In genomic region chr7:1036164-1036928, GRCh38 we compare ENCODE assay signal across 16 cellular contexts. TPM values are rescaled to one million over a fixed set of nuclear protein-coding genes. Genes with fewer than 3 reads are reported as not detected.
DNase-seq lines count a peak whose midpoint lies in the region; ATAC-seq, FAIRE-seq and TF ChIP-seq lines count a peak whose summit lies in the region.
"Not testable (repeated sequence)": the region's sequence is repeated elsewhere in the genome, so short reads cannot be mapped to it uniquely, and the experiment has no call there.
"Had no signal": no experiment of that assay in that cellular context is flagged by ENCODE, and none has a peak within 500 bp of the region (broad histone marks: within the 10 kb centered on the region; RNA-seq: fewer than 3 reads in every experiment).

No MANE protein-coding gene starts in this region.

- H3K9ac ChIP-seq in astrocyte (ENCODE audit: low read length); K562 (ENCODE audit: insufficient read depth in 1 of 2, low read depth in 2 of 2, low read length in 2 of 2); endothelial cell of umbilical vein (replicated peaks; ENCODE audit: extremely low read depth, insufficient read depth, low read length); HepG2 (ENCODE audit: insufficient read depth, low read depth, low read length): not testable (repeated sequence)

- POLR2A ChIA-PET in A549 (lab: Yijun Ruan, JAX); K562 (lab: Yijun Ruan, JAX); endothelial cell of umbilical vein (lab: Charles Lee); HepG2 (lab: Yijun Ruan, JAX): not testable (repeated sequence)

- not testable (repeated sequence) for H3K4me3 ChIP-seq in A549; astrocyte (ENCODE audit: insufficient read depth, low read depth, low read length); K562; endothelial cell of umbilical vein (replicated peaks in 1 of 3; ENCODE audit: insufficient read depth in 1 of 3, low read depth in 1 of 3, low read length in 3 of 3); HepG2 (replicated peaks in 1 of 3; ENCODE audit: insufficient read depth in 1 of 3, low read depth in 2 of 3, low read length in 3 of 3)

- H3K9me3 Mint-ChIP-seq in astrocyte (ENCODE audit: unreplicated experiment), result peaks cover 12% of the 10 kb centered on the region

- H3K9me3 ChIP-seq in A549; astrocyte (ENCODE audit: insufficient read depth, low read depth, low read length); K562 (replicated peaks; ENCODE audit: control insufficient read depth, insufficient read depth, low read depth, low read length); endothelial cell of umbilical vein (replicated peaks; ENCODE audit: control insufficient read depth, insufficient read depth, low read length); HepG2 (ENCODE audit: low read length): not testable (repeated sequence)

- not testable (repeated sequence) for H3K4me1 ChIP-seq in A549; astrocyte (ENCODE audit: insufficient read depth, low read length); endothelial cell of umbilical vein (ENCODE audit: control insufficient read depth, extremely low read depth, insufficient read depth, low read length)
- peaks cover 12 to 25% of the 10 kb centered on the region in 2 experiments; a peak in 4 of 5 replicates for H3K4me1 ChIP-seq in K562 (replicated peaks in 1 of 2; ENCODE audit: control insufficient read depth in 2 of 2, insufficient read depth in 2 of 2, low read length in 2 of 2)
- H3K4me1 ChIP-seq in HepG2 (ENCODE audit: insufficient read depth, low read length), result peaks cover 14% of the 10 kb centered on the region

- peak; percentile 49 for FAIRE-seq in A549 (lab: Jason Lieb, UNC)
- FAIRE-seq in GM12891 (lab: Jason Lieb, UNC), result peak; percentile 70
- FAIRE-seq in GM18507 (lab: Jason Lieb, UNC), result peak; percentile 91
- FAIRE-seq in HTR-8/SVneo (lab: Jason Lieb, UNC), result peak; percentile 64
- FAIRE-seq in astrocyte (lab: Jason Lieb, UNC), result peak; percentile 39
- peak; percentile 87 for FAIRE-seq in K562 (lab: Jason Lieb, UNC)
- peak; percentile 76 for FAIRE-seq in endothelial cell of umbilical vein (lab: Jason Lieb, UNC)
- peak; percentile 84 for FAIRE-seq in HepG2 (lab: Jason Lieb, UNC)

- peak in 1 of 2 experiments; percentile 62; a peak in 1 of 6 replicates for ATAC-seq in A549
- ATAC-seq in K562, HepG2: not testable (repeated sequence)

- H2AFZ ChIP-seq in astrocyte (ENCODE audit: low read depth, low read length); K562 (ENCODE audit: low read depth, low read length); endothelial cell of umbilical vein (ENCODE audit: low read depth, low read length); HepG2 (ENCODE audit: low read length): not testable (repeated sequence)

- H3K36me3 Mint-ChIP-seq in astrocyte (ENCODE audit: low read depth, unreplicated experiment), result peaks cover 15% of the 10 kb centered on the region

- intact Hi-C loops in K562 (cut with micrococcal nuclease); endothelial cell of umbilical vein (cut with micrococcal nuclease); HepG2 (cut with micrococcal nuclease; ENCODE audit: unreplicated experiment): not testable (repeated sequence)

- not testable (repeated sequence) for BruUV-seq in K562 (replicated peaks; lab: Mats Ljungman, UMichigan); endothelial cell of umbilical vein (replicated peaks; lab: Mats Ljungman, UMichigan); HepG2 (replicated peaks; lab: Mats Ljungman, UMichigan)

- not testable (repeated sequence) for H3K4me2 ChIP-seq in A549; astrocyte (ENCODE audit: low read length); K562 (ENCODE audit: insufficient read depth, low read length); endothelial cell of umbilical vein (ENCODE audit: insufficient read depth, low read length); HepG2 (ENCODE audit: low read depth, low read length)

- WGBS in A549 (ENCODE audit: missing lambda C conversion rate), result 90% methylated on average over 31 of the region's 40 CpGs
- WGBS in K562 (ENCODE audit: insufficient coverage, low coverage, missing lambda C conversion rate), result 94% methylated on average over 25 of the region's 40 CpGs
- 99% methylated on average over 40 of the region's 40 CpGs for WGBS in HepG2 (ENCODE audit: low lambda C conversion rate)

- not testable (repeated sequence) for H3K27me3 Mint-ChIP-seq in astrocyte (ENCODE audit: low read depth, unreplicated experiment)

- H3K27ac ChIP-seq in A549; astrocyte (ENCODE audit: low read depth, low read length); K562 (ENCODE audit: extremely low read depth, low read depth, low read length); endothelial cell of umbilical vein (ENCODE audit: insufficient read depth, low read depth, low read length); HepG2 (ENCODE audit: extremely low read length, insufficient read depth, low read length): not testable (repeated sequence)

- not testable (repeated sequence) for H3K27me3 ChIP-seq in astrocyte (ENCODE audit: insufficient read depth, low read length); K562 (ENCODE audit: control insufficient read depth in 2 of 2, insufficient read depth in 2 of 2, low read length in 2 of 2); endothelial cell of umbilical vein (ENCODE audit: control insufficient read depth in 2 of 2, insufficient read depth in 2 of 2, low read length in 2 of 2); HepG2 (ENCODE audit: control insufficient read depth in 1 of 2, insufficient read depth in 2 of 2, low read length in 2 of 2)

- dilution Hi-C loops in endothelial cell of umbilical vein (cut with MboI; ENCODE audit: extremely low pct_ligation_motif_present, low sequenced_read_pairs), result not testable (repeated sequence)

- not testable (repeated sequence) for H3K36me3 ChIP-seq in astrocyte (ENCODE audit: insufficient read depth, low read length); K562 (ENCODE audit: control insufficient read depth, insufficient read depth, low read length); endothelial cell of umbilical vein (ENCODE audit: control insufficient read depth in 2 of 2, extremely low read depth in 1 of 2, insufficient read depth in 2 of 2, low read length in 2 of 2); HepG2 (replicated peaks in 1 of 2; ENCODE audit: control insufficient read depth in 1 of 2, insufficient read depth in 2 of 2, low read length in 2 of 2)

- not testable (repeated sequence) for H3K27ac Mint-ChIP-seq in astrocyte (ENCODE audit: unreplicated experiment)

- not testable (repeated sequence) for H3K4me1 Mint-ChIP-seq in astrocyte (ENCODE audit: low read depth, unreplicated experiment)

- H3K79me2 ChIP-seq in astrocyte (ENCODE audit: insufficient read depth, low read length); K562 (ENCODE audit: control insufficient read depth, insufficient read depth, low read length); endothelial cell of umbilical vein (ENCODE audit: control insufficient read depth, insufficient read depth, low read length); HepG2 (ENCODE audit: insufficient read depth, low read length): not testable (repeated sequence)

- TF ChIP-seq EP300 in A549 (IDR thresholded peaks at IDR 0.05); K562 (IDR thresholded peaks at IDR 0.05; ENCODE audit: low read length); HepG2 (IDR thresholded peaks at IDR 0.05; ENCODE audit: low read depth in 2 of 2, low read length in 2 of 2); HepG2 (CRISPR knock-in tag; IDR thresholded peaks at IDR 0.05; ENCODE audit: borderline replicate concordance): not testable (repeated sequence)

- in situ Hi-C loops in K562 (cut with MboI); HepG2 (cut with HindIII; ENCODE audit: extremely low pct_ligation_motif_present, low pct_unique_long_range_greater_than_20kb): not testable (repeated sequence)

- TF ChIP-seq RAD21 in A549 (conservative IDR thresholded peaks at IDR 0.05 in 1 of 2, IDR thresholded peaks at IDR 0.05 in 1 of 2); K562 (CRISPR knock-in tag; conservative IDR thresholded peaks at IDR 0.05 in 1 of 2, IDR thresholded peaks at IDR 0.05 in 1 of 2); HepG2 (CRISPR knock-in tag; IDR thresholded peaks at IDR 0.05): not testable (repeated sequence)

- not testable (repeated sequence) for H3K9me1 ChIP-seq in K562 (ENCODE audit: control insufficient read depth, insufficient read depth, low read length); endothelial cell of umbilical vein (replicated peaks; ENCODE audit: control insufficient read depth, extremely low read depth, insufficient read depth, low read length)

- TF ChIP-seq POLR2A in A549 (IDR thresholded peaks at IDR 0.05; ENCODE audit: low read length); GM12891 (IDR thresholded peaks at IDR 0.05; ENCODE audit: low read depth, low read length); K562 (conservative IDR thresholded peaks at IDR 0.05); endothelial cell of umbilical vein (IDR thresholded peaks at IDR 0.05; ENCODE audit: low read depth, low read length); HepG2 (IDR thresholded peaks at IDR 0.05; ENCODE audit: insufficient read depth in 1 of 2, low read depth in 2 of 2, low read length in 2 of 2): not testable (repeated sequence)

- H4K20me1 ChIP-seq in astrocyte (ENCODE audit: insufficient read depth, low read length), result peaks cover 29% of the 10 kb centered on the region
- H4K20me1 ChIP-seq in K562 (replicated peaks; ENCODE audit: control insufficient read depth, insufficient read depth, low read length); endothelial cell of umbilical vein (replicated peaks; ENCODE audit: control insufficient read depth, extremely low read depth, insufficient read depth, low read length); HepG2 (ENCODE audit: insufficient read depth, low read length): not testable (repeated sequence)

- not testable (repeated sequence) for H3K4me3 Mint-ChIP-seq in astrocyte (ENCODE audit: unreplicated experiment)

- DNase-seq in A549 (ENCODE audit: low read depth in 1 of 2, low spot score in 1 of 2); GM12891 (ENCODE audit: insufficient read length, low spot score); GM18507 (ENCODE audit: extremely low spot score, insufficient read length, low read depth); HTR-8/SVneo (ENCODE audit: insufficient read length, low spot score); astrocyte (ENCODE audit: low read depth); K562 (ENCODE audit: extremely low read depth in 1 of 4, low spot score in 3 of 4); endothelial cell of umbilical vein (ENCODE audit: low read depth, low spot score); HepG2 (ENCODE audit: low spot score): not testable (repeated sequence)

- not testable (repeated sequence) for TF ChIP-seq CTCF in A549 (IDR thresholded peaks at IDR 0.05); astrocyte (IDR thresholded peaks at IDR 0.05; ENCODE audit: insufficient read depth, low read depth, low read length); K562 (IDR thresholded peaks at IDR 0.05 in 2 of 3, conservative IDR thresholded peaks at IDR 0.05 in 1 of 3; ENCODE audit: insufficient read depth in 2 of 3, low read depth in 1 of 3, low read length in 3 of 3); endothelial cell of umbilical vein (IDR thresholded peaks at IDR 0.05; ENCODE audit: extremely low read depth in 1 of 2, insufficient read depth in 1 of 2, low read depth in 1 of 2, low read length in 2 of 2); HepG2 (CRISPR knock-in tag; IDR thresholded peaks at IDR 0.05)

- CTCF ChIA-PET in A549 (lab: Yijun Ruan, JAX), result interaction anchor here (1.0 to 3.2 kb wide), 3 partner anchors 8 to 43 kb away, joined by 4 to 24 read pairs (median 4); partner anchors contain the start of gene GPR146
- CTCF ChIA-PET in K562 (lab: Yijun Ruan, JAX; ENCODE audit: low intra/inter-chr PET ratio); endothelial cell of umbilical vein (lab: Charles Lee); HepG2 (lab: Yijun Ruan, JAX; ENCODE audit: low intra/inter-chr PET ratio, low total read pairs): not testable (repeated sequence)

RNA-seq across cellular contexts. Expression of gene GPR146, which starts 8.0 kb away (rescaled TPM):
- polyA plus RNA-seq in A549 (2011; rRNA removed) (0.50 and 0.87 TPM in 2 replicates), A549 (2017; fragmentation: RNase III; extraction: RNeasy Plus Mini Kit Qiagen cat#74134 plus additional on column Dnase treatment) (0.70 to 0.75 TPM (median 0.74 TPM) in 3 replicates), K562 (2011; rRNA removed) (2.5 and 3.6 TPM in 2 replicates), K562 (2014; fragmentation: Illumina TruSeq; extraction: Trizol) (0.46 and 0.64 TPM in 2 replicates), K562 (2014; fragmentation: Nextera tagmentation; extraction: Ambion mirVana) (not detected), K562 (2014; rRNA removed) (0.67 and 1.8 TPM in 2 replicates), endothelial cell of umbilical vein (44.8 and 76.6 TPM in 2 replicates), HepG2 (2011; rRNA removed) (15.9 and 17.2 TPM in 2 replicates)
- 1.3 and 2.3 TPM in 2 replicates for polyA plus RNA-seq in A549 (2012; cell fraction: cytosol; rRNA removed)
- 1.7 and 2.9 TPM in 2 replicates for polyA plus RNA-seq in A549 (2012; cell fraction: nucleus; rRNA removed)
- polyA minus RNA-seq in A549 (2011; rRNA and poly(A)+ RNA removed), result 0.68 and 1.7 TPM in 2 replicates
- 3.0 TPM for polyA plus RNA-seq in GM12891 (2012; ENCODE audit: low read depth, missing spikeins)
- total RNA-seq in astrocyte (1.7 and 3.4 TPM in 2 replicates), K562 (2014; rRNA removed) (0.41 and 1.3 TPM in 2 replicates), K562 (2014; rRNA removed; fragmentation: Illumina TruSeq; extraction: Trizol) (0.22 and 0.45 TPM in 2 replicates), K562 (2015; rRNA removed; fragmentation: Illumina TruSeq; extraction: Trizol) (0.40 and 0.68 TPM in 2 replicates), K562 (2021) (1.9 and 2.6 TPM in 2 replicates), endothelial cell of umbilical vein (11.7 and 18.5 TPM in 2 replicates), HepG2 (2016; rRNA removed; fragmentation: Illumina TruSeq; extraction: Trizol) (0.84 and 2.0 TPM in 2 replicates)
- total RNA-seq in K562 (2011; cell fraction: chromatin; rRNA removed; ENCODE audit: low replicate concordance), result 8.9 and 13.9 TPM in 2 replicates
- total RNA-seq in K562 (2011; cell fraction: nucleolus; rRNA removed), result 11.3 and 14.1 TPM in 2 replicates
- total RNA-seq in K562 (2011; cell fraction: nucleoplasm; rRNA removed), result 6.3 and 7.0 TPM in 2 replicates
- polyA plus RNA-seq in K562 (2011; cell fraction: cytosol; rRNA removed), result 2.5 and 8.6 TPM in 2 replicates
- polyA plus RNA-seq in K562 (2011; cell fraction: nucleus; rRNA removed), result 2.9 TPM in 2 replicates
- polyA plus RNA-seq in K562 (2012), result 1.8 and 2.2 TPM in 2 replicates
- polyA minus RNA-seq in K562 (2011; rRNA and poly(A)+ RNA removed), result 1.3 and 4.1 TPM in 2 replicates
- polyA minus RNA-seq in K562 (2011; cell fraction: cytosol; rRNA and poly(A)+ RNA removed), result 1.9 and 2.6 TPM in 2 replicates
- 5.8 and 6.2 TPM in 2 replicates for polyA minus RNA-seq in K562 (2011; cell fraction: nucleus; rRNA and poly(A)+ RNA removed)
- 22.7 and 26.9 TPM in 2 replicates for polyA plus RNA-seq in endothelial cell of umbilical vein (2011; cell fraction: cytosol; rRNA removed)
- polyA plus RNA-seq in endothelial cell of umbilical vein (2011; cell fraction: nucleus; rRNA removed), result 11.8 and 16.1 TPM in 2 replicates
- 1.8 and 2.0 TPM in 2 replicates for polyA plus RNA-seq in endothelial cell of umbilical vein (2012)
- polyA minus RNA-seq in endothelial cell of umbilical vein, result 26.1 and 33.9 TPM in 2 replicates
- polyA minus RNA-seq in endothelial cell of umbilical vein (2011; cell fraction: cytosol; rRNA and poly(A)+ RNA removed), result not detected
- 12.3 and 18.3 TPM in 2 replicates for polyA minus RNA-seq in endothelial cell of umbilical vein (2011; cell fraction: nucleus; rRNA and poly(A)+ RNA removed)
- 0.91 and 1.1 TPM in 2 replicates for total RNA-seq in HepG2 (2016; cell fraction: cytosol; rRNA removed; fragmentation: Illumina TruSeq; extraction: Trizol; ENCODE audit: low read depth)
- 0.89 and 1.2 TPM in 2 replicates for total RNA-seq in HepG2 (2016; cell fraction: insoluble cytoplasmic fraction; rRNA removed; fragmentation: Illumina TruSeq; extraction: Trizol)
- total RNA-seq in HepG2 (2016; cell fraction: membrane; rRNA removed; fragmentation: Illumina TruSeq; extraction: Trizol), result 1.9 and 2.7 TPM in 2 replicates
- 1.1 and 3.4 TPM in 2 replicates for total RNA-seq in HepG2 (2016; cell fraction: nucleus; rRNA removed; fragmentation: Illumina TruSeq; extraction: Trizol)
- 11.4 and 22.4 TPM in 2 replicates for polyA plus RNA-seq in HepG2 (2011; cell fraction: cytosol; rRNA removed)
- 18.2 and 25.0 TPM in 2 replicates for polyA plus RNA-seq in HepG2 (2011; cell fraction: nucleus; rRNA removed)
- polyA plus RNA-seq in HepG2 (2012), result 4.5 and 5.3 TPM in 2 replicates
- polyA plus RNA-seq in HepG2 (2016; cell fraction: cytosol; fragmentation: Illumina TruSeq; extraction: Trizol; ENCODE audit: low read depth), result 2.1 and 2.2 TPM in 2 replicates
- polyA plus RNA-seq in HepG2 (2016; cell fraction: insoluble cytoplasmic fraction; fragmentation: Illumina TruSeq; extraction: Trizol; ENCODE audit: low read depth), result 0.78 and 1.3 TPM in 2 replicates
- 2.3 and 3.4 TPM in 2 replicates for polyA plus RNA-seq in HepG2 (2016; cell fraction: membrane; fragmentation: Illumina TruSeq; extraction: Trizol; ENCODE audit: low read depth)
- polyA plus RNA-seq in HepG2 (2016; cell fraction: nucleus; fragmentation: Illumina TruSeq; extraction: Trizol; ENCODE audit: insufficient read depth, low read depth), result 2.2 and 2.5 TPM in 2 replicates
- polyA minus RNA-seq in HepG2 (2011; rRNA and poly(A)+ RNA removed; ENCODE audit: low replicate concordance), result 0.87 and 47.8 TPM in 2 replicates
- 6.9 and 9.1 TPM in 2 replicates for polyA minus RNA-seq in HepG2 (2011; cell fraction: cytosol; rRNA and poly(A)+ RNA removed)
- 9.3 and 14.0 TPM in 2 replicates for polyA minus RNA-seq in HepG2 (2011; cell fraction: nucleus; rRNA and poly(A)+ RNA removed)

RNA-seq across cellular contexts. Expression of gene GPER1, which starts 51.6 kb away (rescaled TPM):
- 0.23 and 0.30 TPM in 2 replicates for polyA plus RNA-seq in A549 (2011; rRNA removed)
- 0.46 and 0.70 TPM in 2 replicates for polyA plus RNA-seq in A549 (2012; cell fraction: cytosol; rRNA removed)
- 0.72 and 0.91 TPM in 2 replicates for polyA plus RNA-seq in A549 (2012; cell fraction: nucleus; rRNA removed)
- polyA plus RNA-seq in A549 (2017; fragmentation: RNase III; extraction: RNeasy Plus Mini Kit Qiagen cat#74134 plus additional on column Dnase treatment), result 0.50 to 0.80 TPM (median 0.54 TPM) in 3 replicates
- polyA minus RNA-seq in A549 (2011; rRNA and poly(A)+ RNA removed), result 0.44 and 0.45 TPM in 2 replicates
- polyA plus RNA-seq in GM12891 (2012; ENCODE audit: low read depth, missing spikeins), result 6.5 TPM
- total RNA-seq in astrocyte, result 13.7 and 17.4 TPM in 2 replicates
- total RNA-seq in K562 (2011; cell fraction: chromatin; rRNA removed; ENCODE audit: low replicate concordance), result 0.18 and 0.28 TPM in 2 replicates
- total RNA-seq in K562 (2011; cell fraction: nucleolus; rRNA removed), result 0.17 TPM in 1 of 2 replicates, not detected in the other
- total RNA-seq in K562 (2011; cell fraction: nucleoplasm; rRNA removed), result not detected in 2 replicates
- 0.08 and 0.09 TPM in 2 replicates for total RNA-seq in K562 (2014; rRNA removed)
- total RNA-seq in K562 (2014; rRNA removed; fragmentation: Illumina TruSeq; extraction: Trizol), result not detected in 2 replicates
- total RNA-seq in K562 (2015; rRNA removed; fragmentation: Illumina TruSeq; extraction: Trizol), result 0.04 TPM in 1 of 2 replicates, not detected in the other
- total RNA-seq in K562 (2021), result 0.11 TPM in 1 of 2 replicates, not detected in the other
- polyA plus RNA-seq in K562 (2011; rRNA removed), result 0.08 and 0.14 TPM in 2 replicates
- polyA plus RNA-seq in K562 (2011; cell fraction: cytosol; rRNA removed), result 0.03 and 0.19 TPM in 2 replicates
- polyA plus RNA-seq in K562 (2011; cell fraction: nucleus; rRNA removed), result 0.09 TPM in 1 of 2 replicates, not detected in the other
- polyA plus RNA-seq in K562 (2012), result 0.18 and 0.21 TPM in 2 replicates
- polyA plus RNA-seq in K562 (2014; fragmentation: Illumina TruSeq; extraction: Trizol), result not detected in 2 replicates
- polyA plus RNA-seq in K562 (2014; fragmentation: Nextera tagmentation; extraction: Ambion mirVana), result not detected
- not detected in 2 replicates for polyA plus RNA-seq in K562 (2014; rRNA removed)
- polyA minus RNA-seq in K562 (2011; rRNA and poly(A)+ RNA removed), result 0.36 TPM in 1 of 2 replicates, not detected in the other
- not detected in 2 replicates for polyA minus RNA-seq in K562 (2011; cell fraction: cytosol; rRNA and poly(A)+ RNA removed)
- polyA minus RNA-seq in K562 (2011; cell fraction: nucleus; rRNA and poly(A)+ RNA removed), result 0.13 TPM in 1 of 2 replicates, not detected in the other
- 0.25 and 0.77 TPM in 2 replicates for total RNA-seq in endothelial cell of umbilical vein
- polyA plus RNA-seq in endothelial cell of umbilical vein, result 2.3 and 3.1 TPM in 2 replicates
- 0.89 and 1.2 TPM in 2 replicates for polyA plus RNA-seq in endothelial cell of umbilical vein (2011; cell fraction: cytosol; rRNA removed)
- 1.8 and 2.6 TPM in 2 replicates for polyA plus RNA-seq in endothelial cell of umbilical vein (2011; cell fraction: nucleus; rRNA removed)
- polyA plus RNA-seq in endothelial cell of umbilical vein (2012), result 0.74 and 1.2 TPM in 2 replicates
- 1.00 and 1.6 TPM in 2 replicates for polyA minus RNA-seq in endothelial cell of umbilical vein
- polyA minus RNA-seq in endothelial cell of umbilical vein (2011; cell fraction: cytosol; rRNA and poly(A)+ RNA removed), result 4.1 TPM
- 0.34 and 0.48 TPM in 2 replicates for polyA minus RNA-seq in endothelial cell of umbilical vein (2011; cell fraction: nucleus; rRNA and poly(A)+ RNA removed)
- total RNA-seq in HepG2 (2016; rRNA removed; fragmentation: Illumina TruSeq; extraction: Trizol), result 15.2 and 19.7 TPM in 2 replicates
- 11.8 and 14.0 TPM in 2 replicates for total RNA-seq in HepG2 (2016; cell fraction: cytosol; rRNA removed; fragmentation: Illumina TruSeq; extraction: Trizol; ENCODE audit: low read depth)
- total RNA-seq in HepG2 (2016; cell fraction: insoluble cytoplasmic fraction; rRNA removed; fragmentation: Illumina TruSeq; extraction: Trizol), result 14.3 and 19.8 TPM in 2 replicates
- total RNA-seq in HepG2 (2016; cell fraction: membrane; rRNA removed; fragmentation: Illumina TruSeq; extraction: Trizol), result 22.2 and 30.5 TPM in 2 replicates
- total RNA-seq in HepG2 (2016; cell fraction: nucleus; rRNA removed; fragmentation: Illumina TruSeq; extraction: Trizol), result 13.6 and 15.7 TPM in 2 replicates
- 12.7 and 16.4 TPM in 2 replicates for polyA plus RNA-seq in HepG2 (2011; rRNA removed)
- polyA plus RNA-seq in HepG2 (2011; cell fraction: cytosol; rRNA removed), result 14.9 and 19.2 TPM in 2 replicates
- polyA plus RNA-seq in HepG2 (2011; cell fraction: nucleus; rRNA removed), result 55.4 and 63.5 TPM in 2 replicates
- polyA plus RNA-seq in HepG2 (2012), result 10.5 and 10.7 TPM in 2 replicates
- 9.9 and 11.3 TPM in 2 replicates for polyA plus RNA-seq in HepG2 (2016; cell fraction: cytosol; fragmentation: Illumina TruSeq; extraction: Trizol; ENCODE audit: low read depth)
- 17.5 and 21.3 TPM in 2 replicates for polyA plus RNA-seq in HepG2 (2016; cell fraction: insoluble cytoplasmic fraction; fragmentation: Illumina TruSeq; extraction: Trizol; ENCODE audit: low read depth)
- 22.0 and 22.5 TPM in 2 replicates for polyA plus RNA-seq in HepG2 (2016; cell fraction: membrane; fragmentation: Illumina TruSeq; extraction: Trizol; ENCODE audit: low read depth)
- 36.9 and 39.6 TPM in 2 replicates for polyA plus RNA-seq in HepG2 (2016; cell fraction: nucleus; fragmentation: Illumina TruSeq; extraction: Trizol; ENCODE audit: insufficient read depth, low read depth)
- 7.5 and 47.4 TPM in 2 replicates for polyA minus RNA-seq in HepG2 (2011; rRNA and poly(A)+ RNA removed; ENCODE audit: low replicate concordance)
- polyA minus RNA-seq in HepG2 (2011; cell fraction: cytosol; rRNA and poly(A)+ RNA removed), result 11.5 and 13.4 TPM in 2 replicates
- 4.2 and 5.7 TPM in 2 replicates for polyA minus RNA-seq in HepG2 (2011; cell fraction: nucleus; rRNA and poly(A)+ RNA removed)
- total RNA-seq: CD4-positive, alpha-beta memory T cell; CD4-positive, CD25-positive, alpha-beta regulatory T cell; CD8-positive, alpha-beta memory T cell had no signal
- polyA plus RNA-seq: CD4-positive, alpha-beta memory T cell had no signal

RNA-seq across cellular contexts. Expression of gene CYP2W1, which starts 53.4 kb away (rescaled TPM):
- polyA plus RNA-seq in A549 (2011; rRNA removed) (not detected in 2 replicates), A549 (2017; fragmentation: RNase III; extraction: RNeasy Plus Mini Kit Qiagen cat#74134 plus additional on column Dnase treatment) (not detected in 3 replicates), K562 (2011; rRNA removed) (not detected in 2 replicates), K562 (2014; fragmentation: Illumina TruSeq; extraction: Trizol) (not detected in 2 replicates), K562 (2014; fragmentation: Nextera tagmentation; extraction: Ambion mirVana) (not detected), K562 (2014; rRNA removed) (0.07 TPM in 1 of 2 replicates, not detected in the other), endothelial cell of umbilical vein (not detected in 2 replicates), HepG2 (2011; rRNA removed) (19.5 and 32.7 TPM in 2 replicates)
- 0.01 TPM in 1 of 2 replicates, not detected in the other for polyA plus RNA-seq in A549 (2012; cell fraction: cytosol; rRNA removed)
- 0.12 and 0.22 TPM in 2 replicates for polyA plus RNA-seq in A549 (2012; cell fraction: nucleus; rRNA removed)
- not detected in 2 replicates for polyA minus RNA-seq in A549 (2011; rRNA and poly(A)+ RNA removed)
- polyA plus RNA-seq in GM12891 (2012; ENCODE audit: low read depth, missing spikeins), result not detected
- total RNA-seq in astrocyte (not detected in 2 replicates), K562 (2014; rRNA removed) (not detected in 2 replicates), K562 (2014; rRNA removed; fragmentation: Illumina TruSeq; extraction: Trizol) (not detected in 2 replicates), K562 (2015; rRNA removed; fragmentation: Illumina TruSeq; extraction: Trizol) (not detected in 2 replicates), K562 (2021) (not detected in 2 replicates), endothelial cell of umbilical vein (not detected in 2 replicates), HepG2 (2016; rRNA removed; fragmentation: Illumina TruSeq; extraction: Trizol) (11.7 and 31.7 TPM in 2 replicates)
- total RNA-seq in K562 (2011; cell fraction: chromatin; rRNA removed; ENCODE audit: low replicate concordance), result not detected in 2 replicates
- not detected in 2 replicates for total RNA-seq in K562 (2011; cell fraction: nucleolus; rRNA removed)
- not detected in 2 replicates for total RNA-seq in K562 (2011; cell fraction: nucleoplasm; rRNA removed)
- not detected in 2 replicates for polyA plus RNA-seq in K562 (2011; cell fraction: cytosol; rRNA removed)
- not detected in 2 replicates for polyA plus RNA-seq in K562 (2011; cell fraction: nucleus; rRNA removed)
- 0.14 TPM in 1 of 2 replicates, not detected in the other for polyA plus RNA-seq in K562 (2012)
- polyA minus RNA-seq in K562 (2011; rRNA and poly(A)+ RNA removed), result not detected in 2 replicates
- not detected in 2 replicates for polyA minus RNA-seq in K562 (2011; cell fraction: cytosol; rRNA and poly(A)+ RNA removed)
- polyA minus RNA-seq in K562 (2011; cell fraction: nucleus; rRNA and poly(A)+ RNA removed), result not detected in 2 replicates
- polyA plus RNA-seq in endothelial cell of umbilical vein (2011; cell fraction: cytosol; rRNA removed), result not detected in 2 replicates
- not detected in 2 replicates for polyA plus RNA-seq in endothelial cell of umbilical vein (2011; cell fraction: nucleus; rRNA removed)
- 0.08 TPM in 1 of 2 replicates, not detected in the other for polyA plus RNA-seq in endothelial cell of umbilical vein (2012)
- polyA minus RNA-seq in endothelial cell of umbilical vein, result not detected in 2 replicates
- not detected for polyA minus RNA-seq in endothelial cell of umbilical vein (2011; cell fraction: cytosol; rRNA and poly(A)+ RNA removed)
- polyA minus RNA-seq in endothelial cell of umbilical vein (2011; cell fraction: nucleus; rRNA and poly(A)+ RNA removed), result not detected in 2 replicates
- 6.8 and 8.3 TPM in 2 replicates for total RNA-seq in HepG2 (2016; cell fraction: cytosol; rRNA removed; fragmentation: Illumina TruSeq; extraction: Trizol; ENCODE audit: low read depth)
- total RNA-seq in HepG2 (2016; cell fraction: insoluble cytoplasmic fraction; rRNA removed; fragmentation: Illumina TruSeq; extraction: Trizol), result 10.2 and 31.7 TPM in 2 replicates
- total RNA-seq in HepG2 (2016; cell fraction: membrane; rRNA removed; fragmentation: Illumina TruSeq; extraction: Trizol), result 10.9 and 11.0 TPM in 2 replicates
- 35.8 and 47.0 TPM in 2 replicates for total RNA-seq in HepG2 (2016; cell fraction: nucleus; rRNA removed; fragmentation: Illumina TruSeq; extraction: Trizol)
- polyA plus RNA-seq in HepG2 (2011; cell fraction: cytosol; rRNA removed), result 9.5 and 22.3 TPM in 2 replicates
- 171 and 205 TPM in 2 replicates for polyA plus RNA-seq in HepG2 (2011; cell fraction: nucleus; rRNA removed)
- polyA plus RNA-seq in HepG2 (2012), result 20.0 and 28.3 TPM in 2 replicates
- polyA plus RNA-seq in HepG2 (2016; cell fraction: cytosol; fragmentation: Illumina TruSeq; extraction: Trizol; ENCODE audit: low read depth), result 5.5 and 6.2 TPM in 2 replicates
- polyA plus RNA-seq in HepG2 (2016; cell fraction: insoluble cytoplasmic fraction; fragmentation: Illumina TruSeq; extraction: Trizol; ENCODE audit: low read depth), result 14.3 and 20.7 TPM in 2 replicates
- 8.5 and 9.6 TPM in 2 replicates for polyA plus RNA-seq in HepG2 (2016; cell fraction: membrane; fragmentation: Illumina TruSeq; extraction: Trizol; ENCODE audit: low read depth)
- polyA plus RNA-seq in HepG2 (2016; cell fraction: nucleus; fragmentation: Illumina TruSeq; extraction: Trizol; ENCODE audit: insufficient read depth, low read depth), result 135 and 137 TPM in 2 replicates
- polyA minus RNA-seq in HepG2 (2011; rRNA and poly(A)+ RNA removed; ENCODE audit: low replicate concordance), result 66.3 TPM in 1 of 2 replicates, not detected in the other
- 26.5 and 32.3 TPM in 2 replicates for polyA minus RNA-seq in HepG2 (2011; cell fraction: cytosol; rRNA and poly(A)+ RNA removed)
- 88.4 and 113 TPM in 2 replicates for polyA minus RNA-seq in HepG2 (2011; cell fraction: nucleus; rRNA and poly(A)+ RNA removed)
- total RNA-seq: A172; A673; CD4-positive, alpha-beta memory T cell; CD4-positive, CD25-positive, alpha-beta regulatory T cell; CD8-positive, alpha-beta memory T cell; Daoy had no signal
- polyA plus RNA-seq: AG04450; CD14-positive monocyte; CD4-positive, alpha-beta memory T cell; CD4-positive, CD25-positive, alpha-beta regulatory T cell; CD8-positive, alpha-beta memory T cell had no signal
